Comparison of ENCODE assay signal across 32 cellular contexts in the genomic region with DNA sequence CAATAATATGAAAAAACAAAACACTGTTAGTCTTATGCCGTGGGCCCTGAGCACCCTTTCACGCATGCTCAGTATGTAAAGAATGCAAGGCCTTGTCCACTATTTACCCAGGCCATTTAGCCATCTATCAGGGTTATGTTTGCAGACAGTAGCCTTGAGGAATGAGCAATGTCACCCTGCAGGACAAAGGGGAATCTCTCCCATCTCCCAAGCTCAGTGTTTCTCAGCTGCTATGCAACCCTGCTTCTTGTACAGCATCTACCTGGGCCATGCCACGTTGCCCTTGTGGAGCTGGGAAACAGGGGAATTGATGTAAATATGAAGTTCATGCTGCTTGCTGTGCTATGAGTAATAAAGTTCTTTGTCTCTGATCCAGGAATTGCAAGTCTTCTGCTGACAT. TPM values are rescaled to one million over a fixed set of nuclear protein-coding genes. Genes with fewer than 3 reads are reported as not detected.
"Had no signal": no experiment of that assay in that cellular context is flagged by ENCODE, and none has a peak within 500 bp of the region (broad histone marks: within the 10 kb centered on the region; RNA-seq: fewer than 3 reads in every experiment).

No MANE protein-coding gene starts in this region.

- H3K4me1 Mint-ChIP-seq: activated CD4-positive, alpha-beta T cell treated with anti-CD3 and anti-CD28 coated beads, Interleukin-2, amount 10 ng/mL, durations not matched to agents 24 days and 14 days; activated naive CD8-positive, alpha-beta T cell treated with anti-CD3 and anti-CD28 coated beads for 36 hours; activated T-helper 17 cell treated with anti-CD3 and anti-CD28 coated beads, Interleukin-2, amount 50 U/mL, for 72 hours had no signal

- H3K9ac ChIP-seq: SK-N-SH had no signal

- H3K36me3 Mint-ChIP-seq: activated naive CD8-positive, alpha-beta T cell treated with anti-CD3 and anti-CD28 coated beads for 36 hours had no signal

- DNase-seq: activated CD4-positive, alpha-beta T cell treated with anti-CD3 and anti-CD28 coated beads, Interleukin-2, amount 10 ng/mL, durations not matched to agents 24 days and 14 days; activated CD4-positive, alpha-beta T cell treated with anti-CD3 and anti-CD28 coated beads, Interleukin-2, amount 50 U/mL, for 4 hours; activated CD8-positive, alpha-beta T cell treated with anti-CD3 and anti-CD28 coated beads for 36 hours; activated effector memory CD4-positive, alpha-beta T cell treated with anti-CD3 and anti-CD28 coated beads, Interleukin-2, amount 50 U/mL, for 16 hours; activated naive CD4-positive, alpha-beta T cell; activated naive CD4-positive, alpha-beta T cell treated with anti-CD3 and anti-CD28 coated beads, Interleukin-2, amount 50 U/mL, for 16 hours; activated naive CD8-positive, alpha-beta T cell treated with anti-CD3 and anti-CD28 coated beads for 36 hours; activated T-cell treated with anti-CD3 and anti-CD28 coated beads, Interleukin-2, amount 50 U/mL, for 1 hour; activated T-cell treated with anti-CD3 and anti-CD28 coated beads, Interleukin-2, amount 50 U/mL, for 72 hours; amygdala; Kasumi-1; KG1; MG63; NCI-H1048; NCI-H1436 treated with DMSO at 0.1 percent for 48 hours; NCI-H1694 treated with DMSO at 0.1 percent for 48 hours; NCI-H2029; NCI-H345; NCI-H524 treated with DMSO at 0.1 percent for 48 hours; NK-92 treated with Interleukin-12 subunit alpha and Interleukin-12 subunit beta, amount 100 ng/mL, for 24 hours; PC-3; Peyer's patch; RPMI8226; SHP77 treated with DMSO at 0.1 percent for 48 hours; SK-N-SH had no signal

- H3K36me3 ChIP-seq: ascending aorta, cardiac muscle cell, MG63, Peyer's patch, SJSA1 had no signal

- ATAC-seq: activated CD8-positive, alpha-beta T cell treated with anti-CD3 and anti-CD28 coated beads for 36 hours; activated T-cell treated with anti-CD3 and anti-CD28 coated beads, Interleukin-2, amount 50 U/mL, for 72 hours; activated T-helper 17 cell treated with anti-CD3 and anti-CD28 coated beads, Interleukin-2, amount 50 U/mL, for 72 hours; PC-3 had no signal

- H3K4me2 ChIP-seq: SK-N-SH had no signal

- H3K4me1 ChIP-seq: ascending aorta, Peyer's patch, SJSA1 had no signal

- H3K4me3 Mint-ChIP-seq: activated CD4-positive, alpha-beta T cell treated with anti-CD3 and anti-CD28 coated beads, Interleukin-2, amount 10 ng/mL, durations not matched to agents 24 days and 14 days; activated CD8-positive, alpha-beta T cell treated with anti-CD3 and anti-CD28 coated beads for 36 hours; activated naive CD8-positive, alpha-beta T cell treated with anti-CD3 and anti-CD28 coated beads for 36 hours; activated T-cell treated with anti-CD3 and anti-CD28 coated beads, Interleukin-2, amount 50 U/mL, for 72 hours; activated T-helper 17 cell treated with anti-CD3 and anti-CD28 coated beads, Interleukin-2, amount 50 U/mL, for 72 hours; T-helper 1 cell treated with Interleukin-12 subunit alpha and Interleukin-12 subunit beta and Interleukin-4 antibody, amounts not matched to agents 30 μg/mL and 1 μg/mL, for 36 hours; T-helper 2 cell treated with Interferon-gamma antibody and Interleukin-4, amounts not matched to agents 5 μg/mL and 100 μg/mL, for 36 hours had no signal

- H3K27me3 ChIP-seq: ascending aorta, cardiac muscle cell, MG63, Peyer's patch, SJSA1 had no signal

- H3K4me3 ChIP-seq: ascending aorta, cardiac muscle cell, MG63, Peyer's patch, SJSA1 had no signal

- H3K27ac ChIP-seq: ascending aorta, cardiac muscle cell, Peyer's patch, SJSA1 had no signal

- H3K9me3 ChIP-seq: Peyer's patch, SJSA1 had no signal

- H3K27ac Mint-ChIP-seq: activated CD4-positive, alpha-beta T cell treated with anti-CD3 and anti-CD28 coated beads, Interleukin-2, amount 10 ng/mL, durations not matched to agents 24 days and 14 days; activated CD8-positive, alpha-beta T cell treated with anti-CD3 and anti-CD28 coated beads for 36 hours; activated naive CD8-positive, alpha-beta T cell treated with anti-CD3 and anti-CD28 coated beads for 36 hours; activated T-cell treated with anti-CD3 and anti-CD28 coated beads, Interleukin-2, amount 50 U/mL, for 72 hours; activated T-helper 17 cell treated with anti-CD3 and anti-CD28 coated beads, Interleukin-2, amount 50 U/mL, for 72 hours; T-helper 1 cell treated with Interleukin-12 subunit alpha and Interleukin-12 subunit beta and Interleukin-4 antibody, amounts not matched to agents 30 μg/mL and 1 μg/mL, for 36 hours; T-helper 2 cell treated with Interferon-gamma antibody and Interleukin-4, amounts not matched to agents 5 μg/mL and 100 μg/mL, for 36 hours had no signal

- H3K27me3 Mint-ChIP-seq: activated CD4-positive, alpha-beta T cell treated with anti-CD3 and anti-CD28 coated beads, Interleukin-2, amount 10 ng/mL, durations not matched to agents 24 days and 14 days; activated CD8-positive, alpha-beta T cell treated with anti-CD3 and anti-CD28 coated beads for 36 hours; activated naive CD8-positive, alpha-beta T cell treated with anti-CD3 and anti-CD28 coated beads for 36 hours had no signal

- H3K9me3 Mint-ChIP-seq: activated CD4-positive, alpha-beta T cell treated with anti-CD3 and anti-CD28 coated beads, Interleukin-2, amount 10 ng/mL, durations not matched to agents 24 days and 14 days; activated naive CD8-positive, alpha-beta T cell treated with anti-CD3 and anti-CD28 coated beads for 36 hours; activated T-cell treated with anti-CD3 and anti-CD28 coated beads, Interleukin-2, amount 50 U/mL, for 72 hours; activated T-helper 17 cell treated with anti-CD3 and anti-CD28 coated beads, Interleukin-2, amount 50 U/mL, for 72 hours; T-helper 1 cell treated with Interleukin-12 subunit alpha and Interleukin-12 subunit beta and Interleukin-4 antibody, amounts not matched to agents 30 μg/mL and 1 μg/mL, for 36 hours; T-helper 2 cell treated with Interferon-gamma antibody and Interleukin-4, amounts not matched to agents 5 μg/mL and 100 μg/mL, for 36 hours had no signal

RNA-seq across cellular contexts. Expression of a gene that starts 51.5 kb away (rescaled TPM):
- total RNA-seq: activated CD4-positive, alpha-beta T cell treated with anti-CD3 and anti-CD28 coated beads, Interleukin-2, amount 10 ng/mL, durations not matched to agents 24 days and 14 days; activated CD8-positive, alpha-beta T cell treated with anti-CD3 and anti-CD28 coated beads for 36 hours; activated T-helper 17 cell treated with anti-CD3 and anti-CD28 coated beads, Interleukin-2, amount 50 U/mL, for 72 hours; NCI-H460; PC-3 had no signal
